In the genomic region with DNA sequence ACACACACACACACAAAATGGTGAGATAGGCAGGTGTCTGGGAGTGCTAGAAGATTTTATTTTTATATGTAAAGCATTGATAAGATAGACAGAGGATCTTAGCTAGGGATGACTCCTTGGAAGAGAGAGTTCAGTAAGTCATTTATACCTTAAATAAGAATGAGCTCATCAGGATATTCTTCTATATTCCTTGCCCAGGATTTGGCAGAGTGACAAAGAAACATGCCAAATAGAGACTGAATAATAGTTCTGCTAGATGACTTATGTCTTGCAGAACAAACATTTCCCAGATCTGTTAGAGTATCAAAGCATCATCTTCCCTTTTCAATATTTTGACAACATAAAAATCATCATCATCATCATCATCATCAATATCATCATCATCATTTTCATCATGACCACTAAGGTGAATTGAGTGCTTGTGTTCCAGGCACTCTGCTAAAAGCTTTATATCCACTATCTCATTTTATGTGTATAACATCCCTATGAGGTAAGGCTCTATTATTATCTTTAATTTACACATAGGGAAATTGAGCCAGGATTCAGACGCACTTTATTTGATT, we compare ENCODE assay signal across 1 cellular context.
TF ChIP-seq lines count a peak whose summit lies in the region.

No MANE protein-coding gene starts in this region.

TF ChIP-seq in WTC11, 78 proteins besides CTCF, POLR2A, EP300 and RAD21 (continued from another document):
- TF ChIP-seq, protein P1, sequence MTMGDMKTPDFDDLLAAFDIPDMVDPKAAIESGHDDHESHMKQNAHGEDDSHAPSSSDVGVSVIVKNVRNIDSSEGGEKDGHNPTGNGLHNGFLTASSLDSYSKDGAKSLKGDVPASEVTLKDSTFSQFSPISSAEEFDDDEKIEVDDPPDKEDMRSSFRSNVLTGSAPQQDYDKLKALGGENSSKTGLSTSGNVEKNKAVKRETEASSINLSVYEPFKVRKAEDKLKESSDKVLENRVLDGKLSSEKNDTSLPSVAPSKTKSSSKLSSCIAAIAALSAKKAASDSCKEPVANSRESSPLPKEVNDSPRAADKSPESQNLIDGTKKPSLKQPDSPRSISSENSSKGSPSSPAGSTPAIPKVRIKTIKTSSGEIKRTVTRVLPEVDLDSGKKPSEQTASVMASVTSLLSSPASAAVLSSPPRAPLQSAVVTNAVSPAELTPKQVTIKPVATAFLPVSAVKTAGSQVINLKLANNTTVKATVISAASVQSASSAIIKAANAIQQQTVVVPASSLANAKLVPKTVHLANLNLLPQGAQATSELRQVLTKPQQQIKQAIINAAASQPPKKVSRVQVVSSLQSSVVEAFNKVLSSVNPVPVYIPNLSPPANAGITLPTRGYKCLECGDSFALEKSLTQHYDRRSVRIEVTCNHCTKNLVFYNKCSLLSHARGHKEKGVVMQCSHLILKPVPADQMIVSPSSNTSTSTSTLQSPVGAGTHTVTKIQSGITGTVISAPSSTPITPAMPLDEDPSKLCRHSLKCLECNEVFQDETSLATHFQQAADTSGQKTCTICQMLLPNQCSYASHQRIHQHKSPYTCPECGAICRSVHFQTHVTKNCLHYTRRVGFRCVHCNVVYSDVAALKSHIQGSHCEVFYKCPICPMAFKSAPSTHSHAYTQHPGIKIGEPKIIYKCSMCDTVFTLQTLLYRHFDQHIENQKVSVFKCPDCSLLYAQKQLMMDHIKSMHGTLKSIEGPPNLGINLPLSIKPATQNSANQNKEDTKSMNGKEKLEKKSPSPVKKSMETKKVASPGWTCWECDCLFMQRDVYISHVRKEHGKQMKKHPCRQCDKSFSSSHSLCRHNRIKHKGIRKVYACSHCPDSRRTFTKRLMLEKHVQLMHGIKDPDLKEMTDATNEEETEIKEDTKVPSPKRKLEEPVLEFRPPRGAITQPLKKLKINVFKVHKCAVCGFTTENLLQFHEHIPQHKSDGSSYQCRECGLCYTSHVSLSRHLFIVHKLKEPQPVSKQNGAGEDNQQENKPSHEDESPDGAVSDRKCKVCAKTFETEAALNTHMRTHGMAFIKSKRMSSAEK (CRISPR knock-in tag; IDR thresholded peaks at IDR 0.05; ENCODE audit: borderline replicate concordance), result no peak
- no peak for TF ChIP-seq ZNF317 (CRISPR knock-in tag; IDR thresholded peaks at IDR 0.05; ENCODE audit: borderline replicate concordance, low read depth)
- no peak for TF ChIP-seq ZBTB21 (CRISPR knock-in tag; IDR thresholded peaks at IDR 0.05; ENCODE audit: borderline replicate concordance)
- TF ChIP-seq E2F4 (CRISPR knock-in tag; IDR thresholded peaks at IDR 0.05; ENCODE audit: borderline replicate concordance, low read depth), result no peak
- TF ChIP-seq RELA (CRISPR knock-in tag; IDR thresholded peaks at IDR 0.05; ENCODE audit: borderline replicate concordance), result no peak
- TF ChIP-seq NR1H2 (CRISPR knock-in tag; IDR thresholded peaks at IDR 0.05), result no peak
- no peak for TF ChIP-seq ZNF219 (CRISPR knock-in tag; IDR thresholded peaks at IDR 0.05; ENCODE audit: borderline replicate concordance)
